Comparison of ENCODE assay signal across 8 cellular contexts in the genomic region with DNA sequence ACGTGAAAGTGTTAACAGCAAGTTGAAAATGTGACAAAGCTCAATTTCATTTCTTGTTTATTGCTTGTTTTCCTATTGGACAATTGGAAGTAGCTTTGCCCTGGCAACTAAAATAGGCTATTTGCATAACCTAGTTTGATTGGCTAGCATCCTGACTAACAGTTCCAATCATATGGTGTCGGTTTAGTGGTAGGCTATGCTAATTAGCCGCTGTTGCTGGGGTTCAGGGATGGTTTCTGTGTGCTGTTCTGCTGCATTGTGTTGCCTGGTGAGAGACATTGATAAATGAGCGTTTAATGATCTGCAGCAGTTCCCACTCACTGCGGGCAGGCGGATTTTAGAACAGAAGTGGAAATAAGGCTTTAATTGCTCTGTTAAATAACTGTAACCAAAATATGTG.
DNase-seq lines count a peak whose midpoint lies in the region; ATAC-seq lines count a peak whose summit lies in the region.

No MANE protein-coding gene starts in this region.

- H3K4me3 ChIP-seq in muscle layer of duodenum (ENCODE audit: low read depth in 1 of 2, low read length in 2 of 2), result peak overlapping the region; percentile 8 to 24

- no peak overlapping the region for H3K27ac Mint-ChIP-seq in activated CD4-positive, alpha-beta T cell treated with anti-CD3 and anti-CD28 coated beads, Interleukin-2, amount 10 ng/mL, durations not matched to agents 24 days and 14 days

- no peak overlapping the region for H3K27ac ChIP-seq in muscle layer of duodenum (ENCODE audit: low read length)

- no peak overlapping the region for H3K4me3 Mint-ChIP-seq in activated CD4-positive, alpha-beta T cell treated with anti-CD3 and anti-CD28 coated beads, Interleukin-2, amount 10 ng/mL, durations not matched to agents 24 days and 14 days

- intact Hi-C loops in activated CD4-positive, alpha-beta T cell treated with anti-CD3 and anti-CD28 coated beads, Interleukin-2, amount 10 ng/mL, durations not matched to agents 24 days and 14 days (cut with micrococcal nuclease), result loop anchor here (1.0 kb wide), 1 partner anchor 65 kb away; no protein-coding TSS in a partner anchor

- peaks cover 0 to 13% of the 10 kb centered on the region in 2 donors for H3K36me3 ChIP-seq in muscle layer of duodenum (ENCODE audit: control insufficient read depth in 1 of 2, insufficient read depth in 2 of 2, low read length in 2 of 2)

- no peaks in the 10 kb centered on the region for H3K9me3 ChIP-seq in muscle layer of duodenum (ENCODE audit: control insufficient read depth in 1 of 2, low read length in 2 of 2)

- DNase-seq in stimulated activated CD4-positive, alpha-beta T cell treated with anti-CD3 and anti-CD28 coated beads, Interleukin-2, amount 100 ng/mL, for 4 hours (ENCODE audit: low read depth), result peak; percentile 28
- DNase-seq in stimulated activated CD4-positive, alpha-beta T cell treated with anti-CD3 and anti-CD28 coated beads, Interleukin-12 subunit alpha, Interleukin-12 subunit beta, amount 100 ng/mL, for 4 hours, result no peak
- DNase-seq in NCI-H2171 treated with DMSO at 0.1 percent for 48 hours (lab: John Stamatoyannopoulos, UW), result peak; percentile 98
- DNase-seq in activated CD4-positive, alpha-beta T cell treated with anti-CD3 and anti-CD28 coated beads, Interleukin-2, amount 10 ng/mL, durations not matched to agents 24 days and 14 days, result peak; percentile 87
- DNase-seq in NCI-H2107 (lab: John Stamatoyannopoulos, UW), result no peak

- ATAC-seq in esophagus mucosa (peak; percentile 80), GM18867 (IDR thresholded peaks at IDR 0.05; ENCODE audit: unreplicated experiment) (no peak)

- H3K4me1 Mint-ChIP-seq in activated CD4-positive, alpha-beta T cell treated with anti-CD3 and anti-CD28 coated beads, Interleukin-2, amount 10 ng/mL, durations not matched to agents 24 days and 14 days, result peaks cover 34% of the 10 kb centered on the region

- H3K27me3 ChIP-seq in muscle layer of duodenum (ENCODE audit: low read depth, low read length), result no peaks in the 10 kb centered on the region

- no peaks in the 10 kb centered on the region for H3K9me3 Mint-ChIP-seq in activated CD4-positive, alpha-beta T cell treated with anti-CD3 and anti-CD28 coated beads, Interleukin-2, amount 10 ng/mL, durations not matched to agents 24 days and 14 days

- no peaks in the 10 kb centered on the region for H3K27me3 Mint-ChIP-seq in activated CD4-positive, alpha-beta T cell treated with anti-CD3 and anti-CD28 coated beads, Interleukin-2, amount 10 ng/mL, durations not matched to agents 24 days and 14 days

- peaks cover 14% of the 10 kb centered on the region for H3K36me3 Mint-ChIP-seq in activated CD4-positive, alpha-beta T cell treated with anti-CD3 and anti-CD28 coated beads, Interleukin-2, amount 10 ng/mL, durations not matched to agents 24 days and 14 days (ENCODE audit: low read depth)

- H3K4me1 ChIP-seq in muscle layer of duodenum (ENCODE audit: control insufficient read depth in 1 of 2, insufficient read depth in 2 of 2, low read length in 2 of 2), result peaks cover 17 to 52% of the 10 kb centered on the region in 2 donors

Comparison
In these comparisons a context has a peak if more than half of its experiments do, and no peak if none do; other contexts are left out.
1. DNase-seq: peak in stimulated activated CD4-positive, alpha-beta T cell treated with anti-CD3 and anti-CD28 coated beads, Interleukin-2, amount 100 ng/mL, for 4 hours (single experiment), NCI-H2171 treated with DMSO at 0.1 percent for 48 hours (single experiment) and activated CD4-positive, alpha-beta T cell treated with anti-CD3 and anti-CD28 coated beads, Interleukin-2, amount 10 ng/mL, durations not matched to agents 24 days and 14 days (single experiment); none in stimulated activated CD4-positive, alpha-beta T cell treated with anti-CD3 and anti-CD28 coated beads, Interleukin-12 subunit alpha, Interleukin-12 subunit beta, amount 100 ng/mL, for 4 hours (single experiment) and NCI-H2107 (single experiment).